1 cellular context compared by ENCODE assay signal in the genomic region with DNA sequence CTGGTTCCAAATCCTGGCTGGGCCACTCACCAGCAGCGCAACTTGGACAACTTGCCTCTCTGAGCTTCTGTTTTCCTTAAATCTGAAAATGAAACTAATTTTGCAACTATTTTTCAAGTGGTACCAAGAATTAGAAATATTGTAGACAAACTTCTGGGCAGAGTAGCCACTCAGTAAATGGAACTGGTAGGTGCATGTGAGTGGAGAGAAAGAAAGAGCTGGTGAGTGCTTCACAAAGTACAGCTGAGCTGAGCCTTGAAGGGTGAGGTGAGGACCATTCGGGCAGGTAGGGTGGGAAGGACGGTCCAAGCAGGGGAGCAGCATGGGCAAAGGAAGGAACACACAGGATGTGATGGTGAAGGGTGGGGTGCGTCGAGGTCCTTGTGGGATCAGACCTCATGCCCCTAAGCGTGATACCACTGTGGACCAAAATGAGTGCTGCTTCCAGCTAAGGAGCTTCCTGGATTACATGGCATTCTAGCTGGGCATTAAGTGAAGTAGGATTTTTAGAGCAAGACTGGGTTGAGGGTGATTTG.
A peak's percentile ranks its signal among the peaks of the same experiment; 100 is the strongest.
TF ChIP-seq lines count a peak whose summit lies in the region.

No MANE protein-coding gene starts in this region.

TF ChIP-seq in K562, 482 proteins besides CTCF, POLR2A, EP300 and RAD21 (continued from another document):
- TF ChIP-seq, protein P1, sequence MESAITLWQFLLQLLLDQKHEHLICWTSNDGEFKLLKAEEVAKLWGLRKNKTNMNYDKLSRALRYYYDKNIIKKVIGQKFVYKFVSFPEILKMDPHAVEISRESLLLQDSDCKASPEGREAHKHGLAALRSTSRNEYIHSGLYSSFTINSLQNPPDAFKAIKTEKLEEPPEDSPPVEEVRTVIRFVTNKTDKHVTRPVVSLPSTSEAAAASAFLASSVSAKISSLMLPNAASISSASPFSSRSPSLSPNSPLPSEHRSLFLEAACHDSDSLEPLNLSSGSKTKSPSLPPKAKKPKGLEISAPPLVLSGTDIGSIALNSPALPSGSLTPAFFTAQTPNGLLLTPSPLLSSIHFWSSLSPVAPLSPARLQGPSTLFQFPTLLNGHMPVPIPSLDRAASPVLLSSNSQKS (CRISPR knock-in tag; IDR thresholded peaks at IDR 0.05): 0 out of 2 replicates have a peak, but pooled peaks have one; percentile 29
- peak; percentile 44; the same call in 1 of the 2 replicates for TF ChIP-seq BACH1 (tag; IDR thresholded peaks at IDR 0.05)
